ENCODE assay signal across 24 cellular contexts in the genomic region with DNA sequence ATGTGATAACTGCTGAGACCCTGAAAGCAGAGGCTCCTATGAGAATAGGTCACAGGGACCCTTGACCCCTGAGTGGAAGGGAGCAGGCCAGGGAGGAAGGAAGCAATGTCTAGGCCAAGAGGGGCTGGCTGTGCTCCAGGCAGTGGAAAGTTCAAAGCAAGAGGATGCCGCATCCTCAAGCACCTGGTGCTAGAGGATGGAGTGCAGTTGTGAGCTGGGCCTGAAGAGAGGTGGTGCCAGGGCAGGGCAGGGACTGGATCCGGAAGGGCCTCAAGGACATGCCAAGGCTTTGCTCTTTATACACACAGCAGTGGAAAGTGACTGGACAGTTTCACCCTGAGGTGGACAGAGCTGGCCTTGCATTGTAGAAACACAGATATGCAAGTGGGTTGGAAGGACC.
DNase-seq lines count a peak whose midpoint lies in the region; ATAC-seq and TF ChIP-seq lines count a peak whose summit lies in the region.
"Had no signal": no experiment of that assay in that cellular context is flagged by ENCODE, and none has a peak within 500 bp of the region (broad histone marks: within the 10 kb centered on the region; RNA-seq: fewer than 3 reads in every experiment).

No MANE protein-coding gene starts in this region.

- intact Hi-C loops in natural killer cell (cut with micrococcal nuclease) (no loop called here), lower lobe of right lung (cut with DNase I) (no loop called here), upper lobe of right lung (cut with DNase I) (no loop called here), psoas muscle (cut with DNase I) (no loop called here)

- H3K9me3 Mint-ChIP-seq in natural killer cell treated with Interleukin-12 subunit alpha and Interleukin-12 subunit beta and Interleukin-15 and Interleukin-18, amount 100 ng/mL, for 72 hours = no peaks in the 10 kb centered on the region
- no peaks in the 10 kb centered on the region for H3K9me3 Mint-ChIP-seq in natural killer cell

- peak overlapping the region; percentile 10 to 39 for H3K27ac Mint-ChIP-seq in natural killer cell treated with Interleukin-12 subunit alpha and Interleukin-12 subunit beta and Interleukin-15 and Interleukin-18, amount 100 ng/mL, for 72 hours
- H3K27ac Mint-ChIP-seq in natural killer cell = peak overlapping the region in 1 of 2 donors; percentile 11
- H3K27ac Mint-ChIP-seq: CD4-positive, alpha-beta T cell had no signal

- H3K9ac ChIP-seq in neuronal stem cell (ENCODE audit: low read depth, low read length, poor library complexity) = no peak overlapping the region
- H3K9ac ChIP-seq: BLaER1 treated with 17β-estradiol and CSF1 and Interleukin-3, amounts not matched to agents 10 nM and 100 nM; GM23248 had no signal

- H3K14ac ChIP-seq in neuronal stem cell (ENCODE audit: low read length) = peak overlapping the region; percentile 56

- H3K36me3 Mint-ChIP-seq in natural killer cell treated with Interleukin-12 subunit alpha and Interleukin-12 subunit beta and Interleukin-15 and Interleukin-18, amount 100 ng/mL, for 72 hours = peaks cover 10% of the 10 kb centered on the region
- peaks cover 6% of the 10 kb centered on the region for H3K36me3 Mint-ChIP-seq in natural killer cell
- H3K36me3 Mint-ChIP-seq: CD14-positive monocyte had no signal

- H2BK5ac ChIP-seq in neuronal stem cell (ENCODE audit: low read length) = no peak overlapping the region

- H2AFZ ChIP-seq in neuronal stem cell (ENCODE audit: low read length) = no peak overlapping the region
- H2AFZ ChIP-seq: GM23248 had no signal

- H3K4me1 Mint-ChIP-seq in natural killer cell treated with Interleukin-12 subunit alpha and Interleukin-12 subunit beta and Interleukin-15 and Interleukin-18, amount 100 ng/mL, for 72 hours (ENCODE audit: low read depth in 2 of 2) = peaks cover 18 to 21% of the 10 kb centered on the region in 2 donors
- H3K4me1 Mint-ChIP-seq in natural killer cell = peaks cover 20 to 36% of the 10 kb centered on the region in 2 donors
- H3K4me1 Mint-ChIP-seq: CD14-positive monocyte had no signal

- WGBS in neuronal stem cell (ENCODE audit: extremely low coverage in 2 of 2, insufficient read length in 2 of 2, insufficient replicate concordance in 1 of 2), 2 donors = no CpG with 5 or more reads among the region's 2 CpGs
- 79 to 81% (median 80%) methylated on average over 2 of the region's 2 CpGs for WGBS in psoas muscle, 3 donors

- no peaks in the 10 kb centered on the region for H3K9me3 ChIP-seq in lower lobe of right lung
- no peaks in the 10 kb centered on the region for H3K9me3 ChIP-seq in neuronal stem cell (replicated peaks in 1 of 2; ENCODE audit: control insufficient read depth in 2 of 2, insufficient read depth in 1 of 2, low read depth in 1 of 2, low read length in 2 of 2)
- no peaks in the 10 kb centered on the region for H3K9me3 ChIP-seq in upper lobe of right lung
- no peaks in the 10 kb centered on the region for H3K9me3 ChIP-seq in psoas muscle
- H3K9me3 ChIP-seq: A549, BE2C had no signal

- peak overlapping the region; percentile 13 for H3K18ac ChIP-seq in neuronal stem cell (ENCODE audit: low read length)

- H3K36me3 ChIP-seq in lower lobe of right lung (no peaks in the 10 kb centered on the region), neuronal stem cell (replicated peaks in 1 of 2; ENCODE audit: control insufficient read depth in 2 of 2, insufficient read depth in 2 of 2, low read length in 2 of 2) (no peaks in the 10 kb centered on the region), upper lobe of right lung (no peaks in the 10 kb centered on the region), psoas muscle (ENCODE audit: insufficient read depth in 1 of 2, low read depth in 1 of 2) (peaks cover 0 to 17% of the 10 kb centered on the region in 2 donors)
- H3K36me3 ChIP-seq: BE2C; BLaER1 treated with 17β-estradiol and CSF1 and Interleukin-3, amounts not matched to agents 10 nM and 100 nM had no signal

- H3K4me3 Mint-ChIP-seq in natural killer cell treated with Interleukin-12 subunit alpha and Interleukin-12 subunit beta and Interleukin-15 and Interleukin-18, amount 100 ng/mL, for 72 hours = no peak overlapping the region
- H3K4me3 Mint-ChIP-seq in natural killer cell = no peak overlapping the region
- H3K4me3 Mint-ChIP-seq: CD4-positive, alpha-beta T cell had no signal

- H3K4ac ChIP-seq in neuronal stem cell (ENCODE audit: low read length) = no peak overlapping the region

- no peak for ATAC-seq in natural killer cell treated with Interleukin-12 subunit alpha and Interleukin-12 subunit beta and Interleukin-15 and Interleukin-18, amount 100 ng/mL, for 72 hours
- ATAC-seq in natural killer cell = no peak
- ATAC-seq in lower lobe of right lung = peak; percentile 58 to 87
- ATAC-seq in upper lobe of right lung = peak; percentile 80
- ATAC-seq in psoas muscle = no peak

- no peak overlapping the region for H2AK5ac ChIP-seq in neuronal stem cell (ENCODE audit: low read depth, low read length)

- no peak overlapping the region for H3K4me3 ChIP-seq in lower lobe of right lung
- H3K4me3 ChIP-seq in neuronal stem cell (ENCODE audit: low read length in 2 of 2) = no peak overlapping the region
- no peak overlapping the region for H3K4me3 ChIP-seq in upper lobe of right lung
- H3K4me3 ChIP-seq in psoas muscle = no peak overlapping the region
- H3K4me3 ChIP-seq: A549; BLaER1 treated with 17β-estradiol and CSF1 and Interleukin-3, amounts not matched to agents 10 nM and 100 nM; GM23248 had no signal

- no peak overlapping the region for H2BK15ac ChIP-seq in neuronal stem cell (ENCODE audit: low read length)

- no peak overlapping the region for H4K91ac ChIP-seq in neuronal stem cell (ENCODE audit: low read depth, low read length, poor library complexity)

- H3K23ac ChIP-seq in neuronal stem cell (ENCODE audit: low read depth, low read length, poor library complexity) = no peak overlapping the region

- no peak overlapping the region for H2BK120ac ChIP-seq in neuronal stem cell (ENCODE audit: low read depth, low read length)

- H3K4me2 ChIP-seq in neuronal stem cell (ENCODE audit: insufficient read depth, low read length, poor library complexity, severe bottlenecking) = no peak overlapping the region
- H3K4me2 ChIP-seq: A549; BLaER1 treated with 17β-estradiol and CSF1 and Interleukin-3, amounts not matched to agents 10 nM and 100 nM had no signal

- H3K27ac ChIP-seq in lower lobe of right lung = no peak overlapping the region
- H3K27ac ChIP-seq in neuronal stem cell (replicated peaks; ENCODE audit: low read length) = no peak overlapping the region
- H3K27ac ChIP-seq in upper lobe of right lung = no peak overlapping the region
- no peak overlapping the region for H3K27ac ChIP-seq in psoas muscle
- H3K27ac ChIP-seq: A549; BLaER1 treated with 17β-estradiol and CSF1 and Interleukin-3, amounts not matched to agents 10 nM and 100 nM; GM23248 had no signal

- no peaks in the 10 kb centered on the region for H3K79me1 ChIP-seq in neuronal stem cell (ENCODE audit: low read depth, low read length)

- H3K4me1 ChIP-seq in lower lobe of right lung = no peaks in the 10 kb centered on the region
- H3K4me1 ChIP-seq in neuronal stem cell (ENCODE audit: control insufficient read depth in 2 of 2, insufficient read depth in 1 of 2, low read depth in 1 of 2, low read length in 2 of 2) = no peaks in the 10 kb centered on the region
- H3K4me1 ChIP-seq in upper lobe of right lung = no peaks in the 10 kb centered on the region
- no peaks in the 10 kb centered on the region for H3K4me1 ChIP-seq in psoas muscle
- H3K4me1 ChIP-seq: A549, BE2C had no signal

- DNase-seq in natural killer cell treated with Interleukin-12 subunit alpha and Interleukin-12 subunit beta and Interleukin-15 and Interleukin-18, amount 100 ng/mL, for 72 hours (ENCODE audit: low spot score) = no peak
- no peak for DNase-seq in natural killer cell
- DNase-seq in lower lobe of right lung = peak; percentile 59
- no peak for DNase-seq in neuronal stem cell (ENCODE audit: low spot score)
- peak; percentile 70 for DNase-seq in upper lobe of right lung
- DNase-seq in LoVo (ENCODE audit: low spot score) = no peak
- DNase-seq in retina = no peak
- no peak for DNase-seq in psoas muscle
- DNase-seq: 8988T; ACHN; AML-193; BE2C; Calu3; CD4-positive, alpha-beta T cell; COR-L47; DMS53; DMS79 treated with DMSO at 0.1 percent for 48 hours; GF-D8; GM23248; H7; HCEC 1CT had no signal

- H3K27me3 Mint-ChIP-seq in natural killer cell treated with Interleukin-12 subunit alpha and Interleukin-12 subunit beta and Interleukin-15 and Interleukin-18, amount 100 ng/mL, for 72 hours = no peaks in the 10 kb centered on the region
- no peaks in the 10 kb centered on the region for H3K27me3 Mint-ChIP-seq in natural killer cell (ENCODE audit: low read depth in 2 of 2)

- TF ChIP-seq CTCF in natural killer cell (IDR thresholded peaks at IDR 0.05) (no peak), lower lobe of right lung (IDR thresholded peaks at IDR 0.05) (no peak), upper lobe of right lung (IDR thresholded peaks at IDR 0.05) (no peak), psoas muscle (IDR thresholded peaks at IDR 0.05) (no peak)

- no peaks in the 10 kb centered on the region for H3K27me3 ChIP-seq in lower lobe of right lung (ENCODE audit: low read depth)
- peaks cover 0 to 2% (median 0%) of the 10 kb centered on the region in 3 experiments for H3K27me3 ChIP-seq in neuronal stem cell (ENCODE audit: control insufficient read depth in 3 of 3, insufficient read depth in 3 of 3, low read depth in 1 of 3, low read length in 3 of 3)
- no peaks in the 10 kb centered on the region for H3K27me3 ChIP-seq in upper lobe of right lung
- no peaks in the 10 kb centered on the region for H3K27me3 ChIP-seq in psoas muscle (ENCODE audit: insufficient read depth in 3 of 3, low read length in 2 of 3)
- H3K27me3 ChIP-seq: BE2C had no signal

- no peak overlapping the region for H2BK12ac ChIP-seq in neuronal stem cell (ENCODE audit: low read length)

- H4K8ac ChIP-seq in neuronal stem cell (ENCODE audit: low read depth, low read length) = no peak overlapping the region

Comparison
In these comparisons a context has a peak if more than half of its experiments do, and no peak if none do; other contexts are left out.
1. ATAC-seq: peak in lower lobe of right lung (2 of 2) and upper lobe of right lung (single experiment); none in natural killer cell treated with Interleukin-12 subunit alpha and Interleukin-12 subunit beta and Interleukin-15 and Interleukin-18, amount 100 ng/mL, for 72 hours (0 of 2), natural killer cell (0 of 3) and psoas muscle (0 of 4).
2. DNase-seq: peak in lower lobe of right lung (single experiment) and upper lobe of right lung (single experiment); none in natural killer cell treated with Interleukin-12 subunit alpha and Interleukin-12 subunit beta and Interleukin-15 and Interleukin-18, amount 100 ng/mL, for 72 hours (single experiment), natural killer cell (single experiment), neuronal stem cell (single experiment), LoVo (single experiment), retina (single experiment) and psoas muscle (0 of 2).